11 cellular contexts compared by ENCODE assay signal in the genomic region with DNA sequence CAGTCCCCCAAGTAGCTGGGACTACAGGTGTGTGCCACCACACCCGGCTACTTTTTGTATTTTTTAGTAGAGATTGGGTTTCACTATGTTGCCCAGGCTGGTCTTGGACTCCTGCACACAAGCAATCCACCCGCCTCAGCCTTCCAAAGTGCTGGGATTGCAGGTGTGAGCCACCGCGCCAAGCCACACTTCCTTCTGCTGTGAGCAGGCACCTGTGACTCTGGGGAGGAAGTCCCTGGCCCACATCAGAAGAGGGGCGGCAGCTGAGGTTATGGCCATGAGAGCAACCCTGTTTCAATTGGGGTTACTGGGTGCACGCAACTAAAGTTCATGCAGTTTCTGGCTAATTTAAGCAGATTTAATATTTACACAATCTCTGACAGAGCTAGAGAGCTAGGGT.
DNase-seq lines count a peak whose midpoint lies in the region; ATAC-seq and TF ChIP-seq lines count a peak whose summit lies in the region.
"Had no signal": no experiment of that assay in that cellular context is flagged by ENCODE, and none has a peak within 500 bp of the region (broad histone marks: within the 10 kb centered on the region; RNA-seq: fewer than 3 reads in every experiment).

No MANE protein-coding gene starts in this region.

- H3K27me3 ChIP-seq in skeletal muscle tissue (ENCODE audit: control insufficient read depth in 3 of 3, insufficient read depth in 3 of 3, low read length in 3 of 3), result no peaks in the 10 kb centered on the region

- H3K9ac ChIP-seq in skeletal muscle tissue (ENCODE audit: low read depth in 1 of 3, low read length in 3 of 3), result peak overlapping the region in 1 of 3 donors; percentile 79

- peaks cover 32 to 69% (median 47%) of the 10 kb centered on the region in 3 donors for H3K4me1 ChIP-seq in skeletal muscle tissue (ENCODE audit: control insufficient read depth in 3 of 3, insufficient read depth in 3 of 3, low read length in 3 of 3)

- in situ Hi-C loops in GM13976 (cut with MboI; ENCODE audit: low sequenced_read_pairs, unreplicated experiment), result no loop called here

- H3K36me3 ChIP-seq in skeletal muscle tissue (ENCODE audit: control insufficient read depth in 3 of 3, insufficient read depth in 3 of 3, low read length in 3 of 3), result no peaks in the 10 kb centered on the region

- ATAC-seq in GM18861 (IDR thresholded peaks at IDR 0.05; ENCODE audit: unreplicated experiment), result no peak
- no peak for ATAC-seq in left lobe of liver

- H3K27ac ChIP-seq in skeletal muscle tissue (ENCODE audit: low read depth, low read length), result peak overlapping the region; percentile 96

- no peaks in the 10 kb centered on the region for H3K9me3 ChIP-seq in skeletal muscle tissue (ENCODE audit: control insufficient read depth in 3 of 3, low read length in 3 of 3)
- H3K9me3 ChIP-seq: Caco-2 had no signal

- TF ChIP-seq CTCF in GM13976 (IDR thresholded peaks at IDR 0.05; ENCODE audit: borderline replicate concordance, control extremely low read depth, extremely low read depth, insufficient read depth, missing control alignments), result no peak

- no peak overlapping the region for H3K4me3 ChIP-seq in skeletal muscle tissue (ENCODE audit: low read length in 3 of 3)

- DNase-seq in GM13976 (ENCODE audit: low spot score), result peak; percentile 58
- DNase-seq in T-helper 2 cell, result peak in 4 of 5 experiments; percentile 8 to 79 (median 64)
- peak; percentile 66 for DNase-seq in activated effector memory CD4-positive, alpha-beta T cell treated with Interleukin-2 at 50 U/mL for 16 hours
- no peak for DNase-seq in HCEC 1CT
- DNase-seq in left lobe of liver (ENCODE audit: low spot score), result no peak
- DNase-seq in mucosa of gallbladder (ENCODE audit: low spot score), result no peak
- DNase-seq: Caco-2, NCI-H2081 treated with DMSO at 0.1 percent for 48 hours, SIG-M5 had no signal

Comparison
In these comparisons a context has a peak if more than half of its experiments do, and no peak if none do; other contexts are left out.
1. DNase-seq: peak in GM13976 (single experiment), T-helper 2 cell (4 of 5) and activated effector memory CD4-positive, alpha-beta T cell treated with Interleukin-2 at 50 U/mL for 16 hours (single experiment); none in HCEC 1CT (single experiment), left lobe of liver (single experiment) and mucosa of gallbladder (single experiment).